Comparison of ENCODE assay signal across 18 cellular contexts in the genomic region with DNA sequence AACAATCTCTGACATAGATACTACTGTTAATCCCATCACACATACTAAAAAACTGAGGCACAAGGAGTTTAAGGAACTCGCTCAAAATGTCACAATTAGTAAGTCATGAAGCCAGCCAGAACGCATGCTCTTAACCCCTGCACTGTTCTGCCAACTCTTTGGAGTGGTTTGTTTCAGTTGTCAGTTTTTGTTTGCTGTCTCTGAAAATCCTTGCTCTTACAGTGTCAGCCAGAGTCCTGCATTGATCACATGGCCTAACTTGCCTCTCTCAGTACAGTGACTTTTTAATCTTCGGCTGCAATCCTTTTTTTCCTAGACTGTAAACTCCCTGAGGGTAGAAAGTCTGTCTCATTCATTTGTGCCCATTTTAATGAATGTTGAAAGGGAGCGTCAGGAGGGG.
"Had no signal": no experiment of that assay in that cellular context is flagged by ENCODE, and none has a peak within 500 bp of the region (broad histone marks: within the 10 kb centered on the region; RNA-seq: fewer than 3 reads in every experiment).

No MANE protein-coding gene starts in this region.

- DNase-seq: KBM-7; MV-4-11; NCI-H1048; NCI-H1105; NCI-H1417 treated with DMSO at 0.1 percent for 48 hours; NCI-H146; NCI-H1694 treated with DMSO at 0.1 percent for 48 hours; NCI-H1930; NCI-H2081; NCI-H2107; NCI-H2227 treated with DMSO at 0.1 percent for 48 hours; NCI-H526 treated with DMSO at 0.1 percent for 48 hours; NK-92 treated with Interleukin-12 subunit alpha and Interleukin-12 subunit beta, amount 100 ng/mL, for 24 hours; PC-3; SHP77 had no signal

- H3K27ac ChIP-seq: HL-60, RWPE1 had no signal

- ATAC-seq: Panc1, PC-3 had no signal
